Comparison of ENCODE assay signal across 8 cellular contexts in the genomic region with DNA sequence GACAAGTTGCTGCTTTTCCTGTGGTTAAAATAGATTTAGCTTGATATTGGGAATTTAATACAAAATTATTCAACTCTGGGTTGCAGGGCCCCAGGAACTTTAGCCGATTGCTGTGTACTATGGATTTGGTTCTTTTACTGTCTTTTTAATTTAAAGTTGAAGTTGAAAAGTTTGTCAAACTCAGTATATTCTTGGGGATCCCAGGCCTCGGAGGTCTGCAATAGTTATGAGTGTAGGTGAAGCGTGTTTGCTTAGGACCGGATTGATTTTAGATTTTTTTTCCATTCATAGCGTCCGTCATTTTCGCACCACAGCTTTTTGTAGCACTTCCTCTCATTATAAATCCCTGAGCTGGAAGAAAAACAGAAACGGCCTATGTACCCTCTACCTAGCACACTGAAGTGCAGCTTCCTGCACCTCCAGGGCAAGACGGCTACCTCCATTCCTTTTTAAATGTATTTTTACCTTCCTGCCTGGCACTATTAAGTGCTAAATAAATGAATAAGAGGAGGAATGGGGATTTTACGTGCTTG. TPM values are rescaled to one million over a fixed set of nuclear protein-coding genes. Genes with fewer than 3 reads are reported as not detected.
DNase-seq lines count a peak whose midpoint lies in the region; ATAC-seq lines count a peak whose summit lies in the region.

No MANE protein-coding gene starts in this region.

- peak; percentile 4 for DNase-seq in AG08395 (ENCODE audit: low spot score)
- DNase-seq in SK-MEL-5 (ENCODE audit: low read depth, low spot score) = peak; percentile 44
- no peak for DNase-seq in 8988T

- peak overlapping the region; percentile 81 to 84 for H3K9ac ChIP-seq in duodenal mucosa (ENCODE audit: low read depth in 1 of 2, low read length in 2 of 2)
- H3K9ac ChIP-seq in muscle layer of colon (ENCODE audit: low read length) = peak overlapping the region; percentile 41

- no peaks in the 10 kb centered on the region for H3K27me3 ChIP-seq in duodenal mucosa (ENCODE audit: control insufficient read depth in 1 of 2, insufficient read depth in 2 of 2, low read length in 2 of 2)
- H3K27me3 ChIP-seq in muscle layer of colon (ENCODE audit: control insufficient read depth in 1 of 2, insufficient read depth in 2 of 2, low read length in 2 of 2) = no peaks in the 10 kb centered on the region

- in situ Hi-C loops in SK-MEL-5 (cut with HindIII; ENCODE audit: low pct_unique_long_range_greater_than_20kb, low sequenced_read_pairs) = no loop called here

- peak overlapping the region; percentile 83 to 91 for H3K4me3 ChIP-seq in duodenal mucosa (ENCODE audit: low read depth in 1 of 2, low read length in 2 of 2)
- H3K4me3 ChIP-seq in muscle layer of colon (ENCODE audit: low read depth in 1 of 2, low read length in 2 of 2) = peak overlapping the region; percentile 73 to 93

- peak overlapping the region; percentile 86 for H3K27ac ChIP-seq in duodenal mucosa (ENCODE audit: low read depth, low read length)
- H3K27ac ChIP-seq in muscle layer of colon (ENCODE audit: low read depth, low read length) = peak overlapping the region; percentile 88

- peaks cover 9 to 11% of the 10 kb centered on the region in 2 donors for H3K4me1 ChIP-seq in duodenal mucosa (ENCODE audit: control insufficient read depth in 1 of 2, insufficient read depth in 2 of 2, low read length in 2 of 2)
- peaks cover 9% of the 10 kb centered on the region for H3K4me1 ChIP-seq in muscle layer of colon (ENCODE audit: insufficient read depth, low read length)

- ATAC-seq in GM18508 (IDR thresholded peaks at IDR 0.05; ENCODE audit: insufficient read depth, unreplicated experiment) (peak; percentile 6), HG03108 (IDR thresholded peaks at IDR 0.05; ENCODE audit: unreplicated experiment) (peak; percentile 10), HG03565 (IDR thresholded peaks at IDR 0.05; ENCODE audit: unreplicated experiment) (no peak)

- H3K9me3 ChIP-seq in duodenal mucosa (ENCODE audit: control insufficient read depth in 1 of 2, low read length in 2 of 2) (no peaks in the 10 kb centered on the region), muscle layer of colon (ENCODE audit: low read length) (no peaks in the 10 kb centered on the region)

- H3K36me3 ChIP-seq in duodenal mucosa (ENCODE audit: control insufficient read depth in 1 of 2, insufficient read depth in 2 of 2, low read length in 2 of 2) (no peaks in the 10 kb centered on the region), muscle layer of colon (ENCODE audit: insufficient read depth, low read length) (no peaks in the 10 kb centered on the region)

RNA-seq across cellular contexts. Expression of gene AGA, which starts 0.5 kb away (rescaled TPM):
- total RNA-seq in SK-MEL-5 (2014; rRNA removed; shearing (Covaris generic)) = 169 and 203 TPM in 2 replicates
- polyA plus RNA-seq in SK-MEL-5 (2015; cell fraction: cytosol; rRNA removed) = 214 and 216 TPM in 2 replicates
- polyA plus RNA-seq in SK-MEL-5 (2015; cell fraction: nucleus; rRNA removed) = 52.2 and 54.4 TPM in 2 replicates
